Comparison of ENCODE assay signal across 1 cellular context in the genomic region with DNA sequence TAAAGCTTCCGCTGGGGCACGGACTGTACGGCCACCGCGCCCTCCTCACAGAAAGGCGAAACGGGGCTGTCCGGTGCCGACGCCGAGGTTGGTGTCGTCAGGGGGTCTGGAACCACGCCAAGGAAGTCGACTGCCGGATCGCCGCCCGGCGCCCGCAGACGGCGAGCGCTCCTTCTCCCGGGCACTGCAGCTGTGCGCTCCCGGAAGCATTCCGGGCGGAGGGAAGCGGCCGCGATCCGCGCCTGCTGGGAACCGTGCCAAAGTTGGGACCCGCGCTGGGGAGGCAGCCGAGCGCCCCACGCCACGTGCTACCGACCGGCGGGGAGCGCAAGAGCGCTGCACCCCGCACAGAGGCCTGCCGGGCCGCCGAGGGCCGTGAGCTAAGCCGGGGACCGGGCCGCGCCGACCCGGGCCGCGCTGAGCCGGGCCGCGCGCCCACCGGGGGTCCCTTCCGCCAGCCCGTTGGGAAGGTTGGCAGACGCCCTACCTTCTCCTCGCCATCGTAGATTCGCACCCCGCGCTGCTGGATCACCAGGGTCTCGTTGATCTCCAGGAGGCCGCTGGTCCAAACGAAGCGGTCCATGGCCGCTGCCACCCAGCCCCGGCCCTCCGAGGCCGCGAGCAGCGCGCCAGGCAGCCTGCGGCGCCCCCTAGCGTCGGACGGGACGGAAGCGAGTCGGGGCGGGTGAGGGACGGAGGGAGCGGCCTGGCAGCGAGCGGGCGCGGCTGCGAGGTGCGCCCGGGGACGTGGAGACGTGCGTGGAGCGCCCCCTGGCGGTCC.
TF ChIP-seq lines count a peak whose summit lies in the region.

Gene VPS36, minus strand, starts transcription at position 623 of the 781 bp plus-strand sequence. Its CDS starts 40 bp downstream, at position 583.

TF ChIP-seq in HepG2, 621 proteins besides CTCF, POLR2A, EP300 and RAD21 (continued from another document and continues in another):
- TF ChIP-seq GMEB1 (CRISPR knock-in tag; IDR thresholded peaks at IDR 0.05; ENCODE audit: borderline replicate concordance) (peak; percentile 51), GPBP1L1 (CRISPR knock-in tag; IDR thresholded peaks at IDR 0.05) (no peak), FOXJ3 (CRISPR knock-in tag; IDR thresholded peaks at IDR 0.05; ENCODE audit: borderline replicate concordance) (no peak), NFE2L1 (CRISPR knock-in tag; IDR thresholded peaks at IDR 0.05; ENCODE audit: borderline replicate concordance) (no peak), ZNF709 (CRISPR knock-in tag; IDR thresholded peaks at IDR 0.05) (0 out of 2 replicates have a peak, but pooled peaks have one; percentile 72), ARID4A (CRISPR knock-in tag; IDR thresholded peaks at IDR 0.05; ENCODE audit: borderline replicate concordance) (peak; percentile 85; the same call in 1 of the 2 replicates), ZNF780A (CRISPR knock-in tag; IDR thresholded peaks at IDR 0.05) (no peak), SNAI1 (CRISPR knock-in tag; IDR thresholded peaks at IDR 0.05; ENCODE audit: borderline replicate concordance) (no peak), STAT5B (CRISPR knock-in tag; IDR thresholded peaks at IDR 0.05) (no peak), CHD4 (IDR thresholded peaks at IDR 0.05; ENCODE audit: borderline replicate concordance, low read length) (no peak), SNAPC2 (CRISPR knock-in tag; IDR thresholded peaks at IDR 0.05) (no peak), MTA1 (CRISPR knock-in tag; IDR thresholded peaks at IDR 0.05; ENCODE audit: borderline replicate concordance) (peak; percentile 52; the same call in 1 of the 2 replicates), CREM (IDR thresholded peaks at IDR 0.05) (no peak), CREM (CRISPR knock-in tag; IDR thresholded peaks at IDR 0.05) (no peak), ZNF20 (CRISPR knock-in tag; IDR thresholded peaks at IDR 0.05) (no peak), ZNF761 (CRISPR knock-in tag; conservative IDR thresholded peaks at IDR 0.05) (peak; percentile 86), ZNF142 (CRISPR knock-in tag; IDR thresholded peaks at IDR 0.05) (peak; percentile 90), ZNF569 (CRISPR knock-in tag; IDR thresholded peaks at IDR 0.05; ENCODE audit: borderline replicate concordance) (no peak), ZNF232 (CRISPR knock-in tag; IDR thresholded peaks at IDR 0.05; ENCODE audit: borderline replicate concordance) (no peak), ZNF468 (CRISPR knock-in tag; IDR thresholded peaks at IDR 0.05) (peak; percentile 64; the same call in 1 of the 2 replicates), TBP (CRISPR knock-in tag; IDR thresholded peaks at IDR 0.05) (no peak), ZZZ3 (CRISPR knock-in tag; IDR thresholded peaks at IDR 0.05; ENCODE audit: borderline replicate concordance) (no peak), NR2F2 (IDR thresholded peaks at IDR 0.05; ENCODE audit: borderline replicate concordance, low read depth) (no peak; the same call in 1 of the 2 replicates), ZNF101 (CRISPR knock-in tag; IDR thresholded peaks at IDR 0.05; ENCODE audit: borderline replicate concordance, low read depth) (no peak), GABPA (IDR thresholded peaks at IDR 0.05; ENCODE audit: low read depth, low read length) (no peak), GABPA (CRISPR knock-in tag; IDR thresholded peaks at IDR 0.05; ENCODE audit: low read depth) (peak; percentile 65; the same call in 1 of the 2 replicates), MTF2 (CRISPR knock-in tag; IDR thresholded peaks at IDR 0.05; ENCODE audit: borderline replicate concordance) (peak; percentile 45; the same call in 1 of the 2 replicates), ZNF720 (CRISPR knock-in tag; IDR thresholded peaks at IDR 0.05) (no peak), ZNF878 (CRISPR knock-in tag; IDR thresholded peaks at IDR 0.05) (0 out of 2 replicates have a peak, but pooled peaks have one; percentile 21), EHMT2 (IDR thresholded peaks at IDR 0.05; ENCODE audit: borderline replicate concordance, low read depth, low read length) (no peak), ZNF121 (CRISPR knock-in tag; IDR thresholded peaks at IDR 0.05) (no peak), HNF4G (IDR thresholded peaks at IDR 0.05; ENCODE audit: borderline replicate concordance, low read depth, low read length) (peak; percentile 14; the same call in 1 of the 2 replicates), HNF4G (CRISPR knock-in tag; IDR thresholded peaks at IDR 0.05; ENCODE audit: borderline replicate concordance, low read depth) (no peak), HMGXB4 (CRISPR knock-in tag; IDR thresholded peaks at IDR 0.05; ENCODE audit: borderline replicate concordance in 1 of 2, low read depth in 1 of 2) (peak; percentile 100), FIP1L1 (IDR thresholded peaks at IDR 0.05; ENCODE audit: borderline replicate concordance, insufficient read depth, low read depth, low read length) (no peak), MXI1 (IDR thresholded peaks at IDR 0.05; ENCODE audit: borderline replicate concordance, low read depth, low read length) (peak; percentile 82; the same call in 1 of the 3 replicates), HDAC2 (CRISPR knock-in tag; IDR thresholded peaks at IDR 0.05) (peak; percentile 59; the same call in 1 of the 2 replicates), BRCA1 (CRISPR knock-in tag; IDR thresholded peaks at IDR 0.05) (0 out of 2 replicates have a peak, but pooled peaks have one; percentile 33), ATAD3A (CRISPR knock-in tag; IDR thresholded peaks at IDR 0.05) (no peak), EZH2 (conservative IDR thresholded peaks at IDR 0.05; ENCODE audit: low read depth, low read length) (no peak)
- TF ChIP-seq, protein P1, sequence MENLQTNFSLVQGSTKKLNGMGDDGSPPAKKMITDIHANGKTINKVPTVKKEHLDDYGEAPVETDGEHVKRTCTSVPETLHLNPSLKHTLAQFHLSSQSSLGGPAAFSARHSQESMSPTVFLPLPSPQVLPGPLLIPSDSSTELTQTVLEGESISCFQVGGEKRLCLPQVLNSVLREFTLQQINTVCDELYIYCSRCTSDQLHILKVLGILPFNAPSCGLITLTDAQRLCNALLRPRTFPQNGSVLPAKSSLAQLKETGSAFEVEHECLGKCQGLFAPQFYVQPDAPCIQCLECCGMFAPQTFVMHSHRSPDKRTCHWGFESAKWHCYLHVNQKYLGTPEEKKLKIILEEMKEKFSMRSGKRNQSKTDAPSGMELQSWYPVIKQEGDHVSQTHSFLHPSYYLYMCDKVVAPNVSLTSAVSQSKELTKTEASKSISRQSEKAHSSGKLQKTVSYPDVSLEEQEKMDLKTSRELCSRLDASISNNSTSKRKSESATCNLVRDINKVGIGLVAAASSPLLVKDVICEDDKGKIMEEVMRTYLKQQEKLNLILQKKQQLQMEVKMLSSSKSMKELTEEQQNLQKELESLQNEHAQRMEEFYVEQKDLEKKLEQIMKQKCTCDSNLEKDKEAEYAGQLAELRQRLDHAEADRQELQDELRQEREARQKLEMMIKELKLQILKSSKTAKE (CRISPR knock-in tag; IDR thresholded peaks at IDR 0.05; ENCODE audit: borderline replicate concordance) = no peak
- TF ChIP-seq, protein P2, sequence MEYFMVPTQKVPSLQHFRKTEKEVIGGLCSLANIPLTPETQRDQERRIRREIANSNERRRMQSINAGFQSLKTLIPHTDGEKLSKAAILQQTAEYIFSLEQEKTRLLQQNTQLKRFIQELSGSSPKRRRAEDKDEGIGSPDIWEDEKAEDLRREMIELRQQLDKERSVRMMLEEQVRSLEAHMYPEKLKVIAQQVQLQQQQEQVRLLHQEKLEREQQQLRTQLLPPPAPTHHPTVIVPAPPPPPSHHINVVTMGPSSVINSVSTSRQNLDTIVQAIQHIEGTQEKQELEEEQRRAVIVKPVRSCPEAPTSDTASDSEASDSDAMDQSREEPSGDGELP (IDR thresholded peaks at IDR 0.05; ENCODE audit: borderline replicate concordance, low read depth) = peak; percentile 62; the same call in 1 of the 2 replicates
